In genomic region chr19:19274146-19274545, GRCh38 we compare ENCODE assay signal across 1 cellular context.
TF ChIP-seq lines count a peak whose summit lies in the region.

No MANE protein-coding gene starts in this region.

TF ChIP-seq in WTC11, 78 proteins besides CTCF, POLR2A, EP300 and RAD21 (continued from another document):
- TF ChIP-seq HMGXB4 (CRISPR knock-in tag; IDR thresholded peaks at IDR 0.05) (no peak), E2F5 (CRISPR knock-in tag; IDR thresholded peaks at IDR 0.05) (no peak), ELF4 (CRISPR knock-in tag; IDR thresholded peaks at IDR 0.05; ENCODE audit: low read depth) (no peak), RELA (CRISPR knock-in tag; IDR thresholded peaks at IDR 0.05; ENCODE audit: borderline replicate concordance) (no peak), ZNF317 (CRISPR knock-in tag; IDR thresholded peaks at IDR 0.05; ENCODE audit: borderline replicate concordance, low read depth) (no peak), ZMAT4 (CRISPR knock-in tag; IDR thresholded peaks at IDR 0.05) (no peak), HMGA2 (CRISPR knock-in tag; IDR thresholded peaks at IDR 0.05) (no peak), SMAD3 (CRISPR knock-in tag; IDR thresholded peaks at IDR 0.05; ENCODE audit: borderline replicate concordance) (no peak)
TF ChIP-seq in WTC11: peak in this region for 0.
